10 cellular contexts compared by ENCODE assay signal in genomic region chr2:101305492-101306123, GRCh38. TPM values are rescaled to one million over a fixed set of nuclear protein-coding genes. Genes with fewer than 3 reads are reported as not detected.
DNase-seq lines count a peak whose midpoint lies in the region; ATAC-seq lines count a peak whose summit lies in the region.
"Had no signal": no experiment of that assay in that cellular context is flagged by ENCODE, and none has a peak within 500 bp of the region (broad histone marks: within the 10 kb centered on the region; RNA-seq: fewer than 3 reads in every experiment).

No MANE protein-coding gene starts in this region.

- DNase-seq in activated CD8-positive, alpha-beta memory T cell treated with anti-CD3 and anti-CD28 coated beads, Interleukin-2, amount 10 ng/mL, durations not matched to agents 7 days and 5 days = no peak
- no peak for DNase-seq in activated CD8-positive, alpha-beta memory T cell treated with anti-CD3 and anti-CD28 coated beads, Interleukin-2, amount 50 U/mL, for 48 hours
- DNase-seq in adipocyte (ENCODE audit: low read depth) (peak; percentile 73), iris pigment epithelial cell (ENCODE audit: low read depth) (peak; percentile 90), HuH-7 (ENCODE audit: low spot score) (no peak), SW480 (ENCODE audit: low spot score) (no peak)
- no peak for DNase-seq in stimulated activated CD4-positive, alpha-beta T cell treated with anti-CD3 and anti-CD28 coated beads, Interleukin-2, amount 100 ng/mL, for 48 hours
- DNase-seq: NCI-H146 had no signal

- peaks cover 57% of the 10 kb centered on the region for H3K4me1 ChIP-seq in adipocyte (ENCODE audit: control insufficient read depth, insufficient read depth, low read length)
- peaks cover 24% of the 10 kb centered on the region for H3K4me1 ChIP-seq in thymus (ENCODE audit: control insufficient read depth, insufficient read depth, low read length)

- peak overlapping the region; percentile 94 for H3K4me3 Mint-ChIP-seq in activated CD8-positive, alpha-beta memory T cell treated with anti-CD3 and anti-CD28 coated beads, Interleukin-2, amount 10 ng/mL, durations not matched to agents 7 days and 5 days

- no peak for ATAC-seq in activated CD8-positive, alpha-beta memory T cell treated with anti-CD3 and anti-CD28 coated beads, Interleukin-2, amount 10 ng/mL, durations not matched to agents 7 days and 5 days

- H3K9me3 Mint-ChIP-seq in activated CD8-positive, alpha-beta memory T cell treated with anti-CD3 and anti-CD28 coated beads, Interleukin-2, amount 10 ng/mL, durations not matched to agents 7 days and 5 days (ENCODE audit: low read depth) = no peaks in the 10 kb centered on the region

- H3K4me1 Mint-ChIP-seq in activated CD8-positive, alpha-beta memory T cell treated with anti-CD3 and anti-CD28 coated beads, Interleukin-2, amount 10 ng/mL, durations not matched to agents 7 days and 5 days = peaks cover 70% of the 10 kb centered on the region

- H3K4me3 ChIP-seq in adipocyte (ENCODE audit: low read length) (peak overlapping the region; percentile 86), thymus (ENCODE audit: low read length) (peak overlapping the region; percentile 89)

- peak overlapping the region; percentile 33 for H3K27ac ChIP-seq in thymus (ENCODE audit: low read depth)
- H3K27ac ChIP-seq: C4-2B had no signal

- peaks cover 51% of the 10 kb centered on the region for H3K36me3 Mint-ChIP-seq in activated CD8-positive, alpha-beta memory T cell treated with anti-CD3 and anti-CD28 coated beads, Interleukin-2, amount 10 ng/mL, durations not matched to agents 7 days and 5 days

- 87% methylated on average over 7 of the region's 7 CpGs for WGBS in thymus

- CTCF ChIA-PET in activated CD8-positive, alpha-beta memory T cell treated with anti-CD3 and anti-CD28 coated beads, Interleukin-2, amount 10 ng/mL, durations not matched to agents 7 days and 5 days (lab: Charles Lee) = interaction anchor here (0.7 to 1.6 kb wide), 3 partner anchors 23 to 53 kb away, joined by 3 to 6 read pairs (median 4); partner anchors contain the start of gene CNOT11

- H3K27me3 ChIP-seq in adipocyte (replicated peaks; ENCODE audit: control insufficient read depth, insufficient read depth, low read length) = no peaks in the 10 kb centered on the region
- H3K27me3 ChIP-seq in thymus (ENCODE audit: control insufficient read depth, insufficient read depth) = no peaks in the 10 kb centered on the region

- H3K27ac Mint-ChIP-seq in activated CD8-positive, alpha-beta memory T cell treated with anti-CD3 and anti-CD28 coated beads, Interleukin-2, amount 10 ng/mL, durations not matched to agents 7 days and 5 days = peak overlapping the region; percentile 97

- H3K9ac ChIP-seq in adipocyte (ENCODE audit: low read length) = peak overlapping the region; percentile 95

- H3K36me3 ChIP-seq in adipocyte (ENCODE audit: control insufficient read depth, insufficient read depth, low read length, severe bottlenecking) (no peaks in the 10 kb centered on the region), thymus (ENCODE audit: control insufficient read depth, insufficient read depth) (peaks cover 5% of the 10 kb centered on the region)

- H3K9me3 ChIP-seq in adipocyte (ENCODE audit: control insufficient read depth, low read length) (no peaks in the 10 kb centered on the region), thymus (ENCODE audit: control insufficient read depth) (no peaks in the 10 kb centered on the region)

- H3K27me3 Mint-ChIP-seq in activated CD8-positive, alpha-beta memory T cell treated with anti-CD3 and anti-CD28 coated beads, Interleukin-2, amount 10 ng/mL, durations not matched to agents 7 days and 5 days = no peaks in the 10 kb centered on the region

RNA-seq across cellular contexts. Expression of gene RNF149, which starts 2.9 kb away (rescaled TPM):
- total RNA-seq in activated CD8-positive, alpha-beta memory T cell treated with anti-CD3 and anti-CD28 coated beads, Interleukin-2, amount 10 ng/mL, durations not matched to agents 7 days and 5 days = 100 to 1,000 TPM in 1 of 2 experiments, 10 to 100 TPM in 1; 72.3 to 100 TPM
- 105 TPM for polyA plus RNA-seq in thymus

RNA-seq across cellular contexts. Expression of gene CNOT11, which starts 52.9 kb away (rescaled TPM):
- 10 to 100 TPM; 57.4 to 71.9 TPM for total RNA-seq in activated CD8-positive, alpha-beta memory T cell treated with anti-CD3 and anti-CD28 coated beads, Interleukin-2, amount 10 ng/mL, durations not matched to agents 7 days and 5 days
- 34.0 TPM for polyA plus RNA-seq in thymus

Comparison
In these comparisons a context has a peak if more than half of its experiments do, and no peak if none do; other contexts are left out.
1. DNase-seq: peak in adipocyte (single experiment) and iris pigment epithelial cell (single experiment); none in activated CD8-positive, alpha-beta memory T cell treated with anti-CD3 and anti-CD28 coated beads, Interleukin-2, amount 10 ng/mL, durations not matched to agents 7 days and 5 days (single experiment), activated CD8-positive, alpha-beta memory T cell treated with anti-CD3 and anti-CD28 coated beads, Interleukin-2, amount 50 U/mL, for 48 hours (single experiment), HuH-7 (single experiment), stimulated activated CD4-positive, alpha-beta T cell treated with anti-CD3 and anti-CD28 coated beads, Interleukin-2, amount 100 ng/mL, for 48 hours (0 of 2) and SW480 (single experiment).